ENCODE assay signal across 14 cellular contexts in genomic region chrX:115602729-115603389, GRCh38. TPM values are rescaled to one million over a fixed set of nuclear protein-coding genes. Genes with fewer than 3 reads are reported as not detected.
DNase-seq lines count a peak whose midpoint lies in the region; ATAC-seq and TF ChIP-seq lines count a peak whose summit lies in the region.
"Had no signal": no experiment of that assay in that cellular context is flagged by ENCODE, and none has a peak within 500 bp of the region (broad histone marks: within the 10 kb centered on the region; RNA-seq: fewer than 3 reads in every experiment).

No MANE protein-coding gene starts in this region.

- DNase-seq in EL (peak; percentile 58), NCI-H748 treated with DMSO at 0.1 percent for 48 hours (lab: John Stamatoyannopoulos, UW) (peak; percentile 53), coronary artery (ENCODE audit: low spot score) (no peak), psoas muscle (no peak), COR-L47 (lab: John Stamatoyannopoulos, UW) (no peak), endothelial cell (ENCODE audit: low spot score) (no peak)
- DNase-seq: activated CD4-positive, alpha-beta T cell treated with anti-CD3 and anti-CD28 coated beads, Interleukin-2, amount 50 U/mL, for 4 hours; C1 segment of cervical spinal cord; mesendoderm; NCI-H1092; Peyer's patch had no signal

- peaks cover 23% of the 10 kb centered on the region for H3K4me1 Mint-ChIP-seq in endothelial cell (ENCODE audit: unreplicated experiment)

- H3K4me3 ChIP-seq in coronary artery = no peak overlapping the region
- H3K4me3 ChIP-seq in psoas muscle = no peak overlapping the region
- H3K4me3 ChIP-seq: Peyer's patch had no signal

- H3K4me3 Mint-ChIP-seq in endothelial cell (ENCODE audit: unreplicated experiment) = no peak overlapping the region
- H3K4me3 Mint-ChIP-seq: T-helper 2 cell treated with Interferon-gamma antibody and Interleukin-4, amounts not matched to agents 5 μg/mL and 100 μg/mL, for 36 hours had no signal

- intact Hi-C loops in psoas muscle (cut with DNase I) = loop anchor here in 1 of 2 donors (5.0 kb wide), 1 partner anchor 41 kb away; the partner anchor contains the start of gene PLS3

- no peaks in the 10 kb centered on the region for H3K27me3 Mint-ChIP-seq in endothelial cell (ENCODE audit: unreplicated experiment)

- 22 to 46% (median 39%) methylated on average over 4 of the region's 4 CpGs for WGBS in psoas muscle, 3 donors

- TF ChIP-seq CTCF in coronary artery (IDR thresholded peaks at IDR 0.05) = no peak
- no peak for TF ChIP-seq CTCF in psoas muscle (IDR thresholded peaks at IDR 0.05)
- no peak for TF ChIP-seq CTCF in endothelial cell (IDR thresholded peaks at IDR 0.05; ENCODE audit: unreplicated experiment)

- H3K9me3 ChIP-seq in psoas muscle = no peaks in the 10 kb centered on the region
- H3K9me3 ChIP-seq: Peyer's patch had no signal

- ATAC-seq in psoas muscle (peak; percentile 66 to 90 (median 82)), HG03045 (IDR thresholded peaks at IDR 0.05; ENCODE audit: unreplicated experiment) (no peak)
- ATAC-seq in activated CD4-positive, CD25-positive, alpha-beta regulatory T cell treated with anti-CD3 and anti-CD28 coated beads, Interleukin-2, amount 50 U/mL, for 24 hours = no peak

- H3K9me3 Mint-ChIP-seq in endothelial cell (ENCODE audit: unreplicated experiment) = no peaks in the 10 kb centered on the region
- H3K9me3 Mint-ChIP-seq: T-helper 2 cell treated with Interferon-gamma antibody and Interleukin-4, amounts not matched to agents 5 μg/mL and 100 μg/mL, for 36 hours had no signal

- H3K36me3 ChIP-seq in psoas muscle (ENCODE audit: insufficient read depth in 1 of 2, low read depth in 1 of 2) = no peaks in the 10 kb centered on the region
- H3K36me3 ChIP-seq: Peyer's patch had no signal

- H3K36me3 Mint-ChIP-seq in endothelial cell (ENCODE audit: low read depth, unreplicated experiment) = no peaks in the 10 kb centered on the region

- H3K27ac ChIP-seq in coronary artery (peak overlapping the region; percentile 39 to 62), psoas muscle (peak overlapping the region; percentile 51)
- H3K27ac ChIP-seq: Peyer's patch had no signal

- H3K27me3 ChIP-seq in psoas muscle (ENCODE audit: insufficient read depth in 3 of 3, low read length in 2 of 3) = peaks cover 0 to 22% (median 0%) of the 10 kb centered on the region in 3 donors
- H3K27me3 ChIP-seq: Peyer's patch had no signal

- H3K4me1 ChIP-seq in psoas muscle = no peaks in the 10 kb centered on the region
- H3K4me1 ChIP-seq: Peyer's patch had no signal

- H3K27ac Mint-ChIP-seq in endothelial cell (ENCODE audit: unreplicated experiment) = no peak overlapping the region
- H3K27ac Mint-ChIP-seq: T-helper 2 cell treated with Interferon-gamma antibody and Interleukin-4, amounts not matched to agents 5 μg/mL and 100 μg/mL, for 36 hours had no signal

RNA-seq across cellular contexts. Expression of gene PLS3, which starts 41.9 kb away (rescaled TPM):
- total RNA-seq in psoas muscle (10 to 100 TPM; 14.4 to 31.3 (median 21.6) TPM), endothelial cell (ENCODE audit: unreplicated experiment) (122 TPM)
- polyA plus RNA-seq in psoas muscle = 10 to 100 TPM; 12.9 to 25.4 (median 20.0) TPM

Comparison
In these comparisons a context has a peak if more than half of its experiments do, and no peak if none do; other contexts are left out.
1. DNase-seq: peak in EL (single experiment) and NCI-H748 treated with DMSO at 0.1 percent for 48 hours (single experiment); none in coronary artery (single experiment), psoas muscle (0 of 2), COR-L47 (single experiment) and endothelial cell (single experiment).
2. ATAC-seq: peak in psoas muscle (4 of 4); none in activated CD4-positive, CD25-positive, alpha-beta regulatory T cell treated with anti-CD3 and anti-CD28 coated beads, Interleukin-2, amount 50 U/mL, for 24 hours (0 of 2) and HG03045 (single experiment).